Comparison of ENCODE assay signal across 8 cellular contexts in genomic region chr17:80453980-80454556, GRCh38. TPM values are rescaled to one million over a fixed set of nuclear protein-coding genes. Genes with fewer than 3 reads are reported as not detected.
DNase-seq lines count a peak whose midpoint lies in the region; ATAC-seq, FAIRE-seq and TF ChIP-seq lines count a peak whose summit lies in the region.

No MANE protein-coding gene starts in this region.

- H3K27me3 ChIP-seq in AG04450 (ENCODE audit: control insufficient read depth, insufficient read depth, low read length), result peaks cover 9% of the 10 kb centered on the region
- peaks cover 5% of the 10 kb centered on the region for H3K27me3 ChIP-seq in lower lobe of right lung (ENCODE audit: low read depth)

- FAIRE-seq in urothelium cell line (lab: Jason Lieb, UNC), result peak; percentile 46

- intact Hi-C loops in lower lobe of right lung (cut with DNase I), result no loop called here

- in situ Hi-C loops in astrocyte of the cerebellum (cut with HindIII; ENCODE audit: low sequenced_read_pairs), result no loop called here

- no peaks in the 10 kb centered on the region for H3K36me3 ChIP-seq in lower lobe of right lung

- POLR2A ChIA-PET in AG04450 (lab: Yijun Ruan, JAX), result interaction anchor here (0.6 to 1.2 kb wide), 10 partner anchors 10 to 530 kb away, joined by 3 to 6 read pairs (median 4); no protein-coding TSS in a partner anchor

- peaks cover 13% of the 10 kb centered on the region; the same call in 1 of the 2 replicates for H3K9me3 ChIP-seq in AG04450 (ENCODE audit: control insufficient read depth, insufficient read depth, low read length)
- no peaks in the 10 kb centered on the region for H3K9me3 ChIP-seq in lower lobe of right lung

- H3K4me3 ChIP-seq in AG04450 (ENCODE audit: low read depth, low read length) (peak overlapping the region; percentile 75), astrocyte of the cerebellum (ENCODE audit: low read depth, low read length) (peak overlapping the region; percentile 71), lower lobe of right lung (peak overlapping the region; percentile 89)

- DNase-seq in AG04450 (ENCODE audit: low read depth, low spot score), result no peak
- DNase-seq in astrocyte of the cerebellum (ENCODE audit: low read depth), result no peak
- no peak for DNase-seq in lower lobe of right lung
- peak; percentile 38 for DNase-seq in urothelium cell line (ENCODE audit: low spot score)
- no peak for DNase-seq in glomerular visceral epithelial cell (ENCODE audit: extremely low spot score)

- TF ChIP-seq CTCF in AG04450 (IDR thresholded peaks at IDR 0.05; ENCODE audit: low read depth, low read length) (no peak), astrocyte of the cerebellum (IDR thresholded peaks at IDR 0.05; ENCODE audit: low read depth, low read length, missing control alignments) (no peak), lower lobe of right lung (IDR thresholded peaks at IDR 0.05) (no peak)

- peaks cover 17% of the 10 kb centered on the region for H3K4me1 ChIP-seq in lower lobe of right lung

- ATAC-seq in HG02943 (IDR thresholded peaks at IDR 0.05; ENCODE audit: low read depth, unreplicated experiment) (peak; percentile 20), lower lobe of right lung (peak in 1 of 2 donors; percentile 39), GM21423 (IDR thresholded peaks at IDR 0.05; ENCODE audit: unreplicated experiment) (no peak), HG03097 (IDR thresholded peaks at IDR 0.05; ENCODE audit: low FRiP score, unreplicated experiment) (no peak)

- CTCF ChIA-PET in AG04450 (lab: Charles Lee), result interaction anchor here (1.2 to 1.4 kb wide), 2 partner anchors 23 to 122 kb away, joined by 3 to 4 read pairs; no protein-coding TSS in a partner anchor

- H3K27ac ChIP-seq in AG04450 (ENCODE audit: low read depth, low read length), result peak overlapping the region; percentile 61
- H3K27ac ChIP-seq in lower lobe of right lung, result peak overlapping the region; percentile 97

RNA-seq across cellular contexts. Expression of gene NPTX1, which starts 22.3 kb away (rescaled TPM):
- polyA plus RNA-seq in AG04450 (2011; rRNA removed), result 6.4 and 6.5 TPM in 2 replicates
- 7.0 and 14.2 TPM in 2 replicates for polyA minus RNA-seq in AG04450 (2011; rRNA and poly(A)+ RNA removed)
- 2.1 TPM for total RNA-seq in lower lobe of right lung

RNA-seq across cellular contexts. Expression of gene ENDOV, which starts 39.1 kb away (rescaled TPM):
- polyA plus RNA-seq in AG04450 (2011; rRNA removed), result 18.1 and 24.9 TPM in 2 replicates
- 11.6 and 17.6 TPM in 2 replicates for polyA minus RNA-seq in AG04450 (2011; rRNA and poly(A)+ RNA removed)
- 23.4 TPM for total RNA-seq in lower lobe of right lung
